ENCODE assay signal across 23 cellular contexts in the genomic region with DNA sequence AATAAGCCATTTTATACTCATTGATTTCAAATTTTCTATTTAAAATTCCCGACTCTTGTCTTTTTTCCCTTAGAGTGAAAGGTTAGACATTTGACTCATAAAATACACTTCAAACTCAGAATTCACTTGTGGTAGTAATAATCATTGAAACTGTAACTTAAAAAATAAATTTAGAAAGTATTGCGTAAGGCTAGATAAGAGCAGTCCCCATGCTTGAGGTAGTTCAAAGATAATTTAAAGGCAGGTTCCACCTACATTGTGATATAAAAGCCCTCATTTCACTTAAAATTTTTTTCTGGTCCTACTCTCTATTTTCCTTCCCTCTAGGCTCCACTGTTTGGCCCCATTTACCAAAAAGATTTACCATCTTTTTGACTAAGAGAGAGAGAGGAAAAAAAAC.
"Had no signal": no experiment of that assay in that cellular context is flagged by ENCODE, and none has a peak within 500 bp of the region (broad histone marks: within the 10 kb centered on the region; RNA-seq: fewer than 3 reads in every experiment).

No MANE protein-coding gene starts in this region.

- H3K9me3 ChIP-seq: Peyer's patch, SJCRH30 had no signal

- H3K9ac ChIP-seq: KMS-11 had no signal

- DNase-seq: Kasumi-1; MM.1S; NCI-H1092; NCI-H1105 treated with DMSO at 0.1 percent for 48 hours; NCI-H1417 treated with DMSO at 0.1 percent for 48 hours; NCI-H146; NCI-H1694 treated with DMSO at 0.1 percent for 48 hours; NCI-H2107; NCI-H2227 treated with DMSO at 0.1 percent for 48 hours; NCI-H510A; NCI-H524 treated with DMSO at 0.1 percent for 48 hours; NCI-H69; NCI-H774; NK-92 treated with Interleukin-12 subunit alpha and Interleukin-12 subunit beta, amount 100 ng/mL, for 24 hours; PC-9; Peyer's patch; SHP77 treated with DMSO at 0.1 percent for 48 hours; SJCRH30 had no signal

- H2AFZ ChIP-seq: PC-9 had no signal

- H3K27ac ChIP-seq: HL-60, KMS-11, PC-9, Peyer's patch, SJCRH30 had no signal

- ATAC-seq: Right ventricle myocardium inferior, SK-N-SH treated with all-trans-retinoic acid at 6 μM for 48 hours had no signal

- H3K4me3 ChIP-seq: PC-9, Peyer's patch, SJCRH30 had no signal

- H3K36me3 ChIP-seq: Peyer's patch, SJCRH30 had no signal

- H3K4me1 ChIP-seq: Peyer's patch, SJCRH30 had no signal

- H3K27me3 ChIP-seq: Peyer's patch had no signal

- FAIRE-seq: HTR-8/SVneo had no signal

- H3K4me2 ChIP-seq: KMS-11, PC-9 had no signal
